14 cellular contexts compared by ENCODE assay signal in the genomic region with DNA sequence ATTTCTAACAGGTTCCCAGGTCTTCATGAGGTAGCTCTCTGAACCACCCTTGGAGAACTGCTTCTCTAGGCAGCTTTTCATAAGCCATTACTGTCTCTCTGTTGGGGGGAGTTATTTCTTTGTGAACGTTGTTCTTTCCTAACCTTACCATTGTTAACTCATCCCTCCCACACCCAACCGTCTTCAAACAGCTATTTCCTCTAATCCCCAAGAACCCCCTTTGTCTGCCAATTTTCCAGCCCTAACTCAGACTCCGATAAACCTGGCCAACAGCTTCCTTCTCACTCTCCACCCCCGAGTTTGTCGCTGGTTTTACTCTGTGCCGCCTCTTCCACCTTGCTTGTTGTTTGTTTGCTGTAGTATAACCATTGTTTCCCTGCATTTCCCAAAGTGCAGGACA.
"Had no signal": no experiment of that assay in that cellular context is flagged by ENCODE, and none has a peak within 500 bp of the region (broad histone marks: within the 10 kb centered on the region; RNA-seq: fewer than 3 reads in every experiment).

No MANE protein-coding gene starts in this region.

- H3K9me3 ChIP-seq: colonic mucosa, thyroid gland had no signal

- H3K4me3 Mint-ChIP-seq: activated CD4-positive, alpha-beta memory T cell treated with anti-CD3 and anti-CD28 coated beads, Interleukin-2, amount 10 ng/mL, durations not matched to agents 7 days and 5 days; activated naive CD4-positive, alpha-beta T cell treated with anti-CD3 and anti-CD28 coated beads, Interleukin-2, amount 50 U/mL, for 24 hours; memory B cell; stimulated activated effector memory CD8-positive, alpha-beta T cell treated with anti-CD3 and anti-CD28 coated beads, Interleukin-12 subunit alpha, Interleukin-12 subunit beta, amount 100 ng/mL, for 72 hours had no signal

- H3K9me3 Mint-ChIP-seq: activated CD4-positive, alpha-beta memory T cell treated with anti-CD3 and anti-CD28 coated beads, Interleukin-2, amount 10 ng/mL, durations not matched to agents 7 days and 5 days; activated naive CD4-positive, alpha-beta T cell treated with anti-CD3 and anti-CD28 coated beads, Interleukin-2, amount 50 U/mL, for 24 hours; memory B cell; stimulated activated effector memory CD8-positive, alpha-beta T cell treated with anti-CD3 and anti-CD28 coated beads, Interleukin-12 subunit alpha, Interleukin-12 subunit beta, amount 100 ng/mL, for 72 hours had no signal

- H3K27me3 Mint-ChIP-seq: memory B cell had no signal

- H3K27ac ChIP-seq: colonic mucosa, thyroid gland, VCaP had no signal

- H3K36me3 ChIP-seq: colonic mucosa, thyroid gland had no signal

- H3K27me3 ChIP-seq: colonic mucosa, thyroid gland had no signal

- H3K4me1 Mint-ChIP-seq: activated CD4-positive, alpha-beta memory T cell treated with anti-CD3 and anti-CD28 coated beads, Interleukin-2, amount 10 ng/mL, durations not matched to agents 7 days and 5 days; activated naive CD4-positive, alpha-beta T cell treated with anti-CD3 and anti-CD28 coated beads, Interleukin-2, amount 50 U/mL, for 24 hours; stimulated activated effector memory CD8-positive, alpha-beta T cell treated with anti-CD3 and anti-CD28 coated beads, Interleukin-12 subunit alpha, Interleukin-12 subunit beta, amount 100 ng/mL, for 72 hours had no signal

- H3K27ac Mint-ChIP-seq: activated CD4-positive, alpha-beta memory T cell treated with anti-CD3 and anti-CD28 coated beads, Interleukin-2, amount 10 ng/mL, durations not matched to agents 7 days and 5 days; activated naive CD4-positive, alpha-beta T cell treated with anti-CD3 and anti-CD28 coated beads, Interleukin-2, amount 50 U/mL, for 24 hours; memory B cell; stimulated activated effector memory CD8-positive, alpha-beta T cell treated with anti-CD3 and anti-CD28 coated beads, Interleukin-12 subunit alpha, Interleukin-12 subunit beta, amount 100 ng/mL, for 72 hours had no signal

- DNase-seq: activated CD4-positive, alpha-beta memory T cell treated with anti-CD3 and anti-CD28 coated beads, Interleukin-2, amount 10 ng/mL, durations not matched to agents 7 days and 5 days; activated effector memory CD4-positive, alpha-beta T cell treated with anti-CD3 and anti-CD28 coated beads, Interleukin-2, amount 50 U/mL, for 16 hours; activated T-cell treated with anti-CD3 and anti-CD28 coated beads, Interleukin-2, amount 50 U/mL, for 48 hours; central memory CD4-positive, alpha-beta T cell; colonic mucosa; islet precursor cell; stimulated activated CD4-positive, alpha-beta T cell treated with anti-CD3 and anti-CD28 coated beads, Interleukin-12 subunit alpha, Interleukin-12 subunit beta, amount 100 ng/mL, for 4 hours; thyroid gland had no signal

- H3K36me3 Mint-ChIP-seq: activated naive CD4-positive, alpha-beta T cell treated with anti-CD3 and anti-CD28 coated beads, Interleukin-2, amount 50 U/mL, for 24 hours; memory B cell; stimulated activated effector memory CD8-positive, alpha-beta T cell treated with anti-CD3 and anti-CD28 coated beads, Interleukin-12 subunit alpha, Interleukin-12 subunit beta, amount 100 ng/mL, for 72 hours had no signal

- ATAC-seq: esophagus mucosa; left lobe of liver; stimulated activated effector memory CD8-positive, alpha-beta T cell treated with anti-CD3 and anti-CD28 coated beads, Interleukin-12 subunit alpha, Interleukin-12 subunit beta, amount 100 ng/mL, for 72 hours had no signal

- H3K4me3 ChIP-seq: colonic mucosa, thyroid gland had no signal
